9 cellular contexts compared by ENCODE assay signal in genomic region chr1:3012511-3013291, GRCh38. TPM values are rescaled to one million over a fixed set of nuclear protein-coding genes. Genes with fewer than 3 reads are reported as not detected.
DNase-seq lines count a peak whose midpoint lies in the region; ATAC-seq and TF ChIP-seq lines count a peak whose summit lies in the region.
"Had no signal": no experiment of that assay in that cellular context is flagged by ENCODE, and none has a peak within 500 bp of the region (broad histone marks: within the 10 kb centered on the region; RNA-seq: fewer than 3 reads in every experiment).

No MANE protein-coding gene starts in this region.

- in situ Hi-C loops in Panc1 (cut with HindIII; ENCODE audit: low pct_unique_long_range_greater_than_20kb, low sequenced_read_pairs) = no loop called here

- no peak overlapping the region for H3K27ac ChIP-seq in Panc1 (ENCODE audit: low read length)

- POLR2A ChIA-PET in Panc1 (lab: Charles Lee) = no interaction called here

- H3K36me3 ChIP-seq in Panc1 (ENCODE audit: control insufficient read depth, insufficient read depth, low read length) = no peaks in the 10 kb centered on the region

- CTCF ChIA-PET in Panc1 (lab: Charles Lee) = interaction anchor here (0.6 to 0.7 kb wide), 3 partner anchors 10 to 412 kb away, joined by 3 to 4 read pairs (median 3); no protein-coding TSS in a partner anchor

- ATAC-seq in Panc1 (peak; percentile 81), HG03175 (IDR thresholded peaks at IDR 0.05; ENCODE audit: unreplicated experiment) (no peak)

- BruUV-seq in Panc1 (replicated peaks; lab: Mats Ljungman, UMichigan) = no TSS peak

- intact Hi-C loops in Panc1 (cut with micrococcal nuclease; ENCODE audit: unreplicated experiment) = loop anchor here (5.0 kb wide), 1 partner anchor 410 kb away; no protein-coding TSS in a partner anchor

- H3K4me1 ChIP-seq in Panc1 (ENCODE audit: control insufficient read depth, insufficient read depth, low read length) = no peaks in the 10 kb centered on the region

- no peak overlapping the region for H3K4me3 ChIP-seq in Panc1 (ENCODE audit: low read depth in 2 of 2, low read length in 2 of 2)

- no peaks in the 10 kb centered on the region for H3K27me3 ChIP-seq in Panc1 (ENCODE audit: control insufficient read depth, insufficient read depth, low read length)

- TF ChIP-seq CTCF in Panc1 (IDR thresholded peaks at IDR 0.05) = peak; percentile 95

- peaks cover 4% of the 10 kb centered on the region; the same call in 1 of the 2 replicates for H3K9me3 ChIP-seq in Panc1 (ENCODE audit: control insufficient read depth, insufficient read depth, low read depth, low read length)

- DNase-seq in GM03348 (ENCODE audit: low spot score) (peak; percentile 87), Panc1 (ENCODE audit: low read depth, low spot score) (no peak), amygdala (lab: John Stamatoyannopoulos, UW) (peak in 48 of 56 donors; percentile 29 to 86 (median 66)), islet precursor cell (peak; percentile 62), OCI-M2 (lab: John Stamatoyannopoulos, UW; ENCODE audit: unreplicated experiment) (no peak), NCI-H2227 (lab: John Stamatoyannopoulos, UW; ENCODE audit: unreplicated experiment) (no peak)
- DNase-seq in stimulated activated CD4-positive, alpha-beta T cell treated with anti-CD3 and anti-CD28 coated beads, Interleukin-4, amount 100 ng/mL, for 24 hours = peak; percentile 56

RNA-seq across cellular contexts. Expression of gene ACTRT2, which starts 8.6 kb away (rescaled TPM):
- not detected for total RNA-seq in Panc1 (2021; ENCODE audit: unreplicated experiment)
- polyA plus RNA-seq in Panc1 (2012; ENCODE audit: insufficient read length) = not detected
- polyA plus RNA-seq: IgD-negative memory B cell had no signal

RNA-seq across cellular contexts. Expression of gene PRDM16, which starts 56.3 kb away (rescaled TPM):
- 22.3 TPM for total RNA-seq in Panc1 (2021; ENCODE audit: unreplicated experiment)
- 16.1 TPM for polyA plus RNA-seq in Panc1 (2012; ENCODE audit: insufficient read length)
- polyA plus RNA-seq: IgD-negative memory B cell had no signal

Comparison
In these comparisons a context has a peak if more than half of its experiments do, and no peak if none do; other contexts are left out.
1. DNase-seq: peak in GM03348 (single experiment), amygdala (48 of 56), islet precursor cell (single experiment) and stimulated activated CD4-positive, alpha-beta T cell treated with anti-CD3 and anti-CD28 coated beads, Interleukin-4, amount 100 ng/mL, for 24 hours (single experiment); none in Panc1 (single experiment), OCI-M2 (single experiment) and NCI-H2227 (single experiment).